Comparison of ENCODE assay signal across 9 cellular contexts in genomic region chr3:48655586-48655985, GRCh38. TPM values are rescaled to one million over a fixed set of nuclear protein-coding genes. Genes with fewer than 3 reads are reported as not detected.
DNase-seq lines count a peak whose midpoint lies in the region; ATAC-seq and TF ChIP-seq lines count a peak whose summit lies in the region.
"Had no signal": no experiment of that assay in that cellular context is flagged by ENCODE, and none has a peak within 500 bp of the region (broad histone marks: within the 10 kb centered on the region; RNA-seq: fewer than 3 reads in every experiment).

No MANE protein-coding gene starts in this region.

- CTCF ChIA-PET in CD4-positive, alpha-beta T cell (lab: Charles Lee), result interaction anchor here (1.8 kb wide), 1 partner anchor 22 kb away, joined by 5 read pairs; no protein-coding TSS in a partner anchor
- CTCF ChIA-PET in activated CD4-positive, alpha-beta T cell treated with anti-CD3 and anti-CD28 coated beads, Interleukin-2, amount 10 ng/mL, durations not matched to agents 7 days and 5 days (lab: Charles Lee), result interaction anchor here (1.0 to 3.7 kb wide), 2 partner anchors 7 to 35 kb away, joined by 4 to 17 read pairs; partner anchors contain the start of gene CELSR3

- intact Hi-C loops in CD4-positive, alpha-beta T cell (cut with DNase I, micrococcal nuclease), result loop anchor here in 1 of 2 experiments (2.0 to 10.0 kb wide), 3 partner anchors 19 to 191 kb away; partner anchors contain the start of gene PFKFB4

- H3K27me3 ChIP-seq in CD4-positive, alpha-beta T cell (ENCODE audit: control insufficient read depth, insufficient read depth, low read length), result peaks cover 7% of the 10 kb centered on the region

- H3K9me3 ChIP-seq in CD4-positive, alpha-beta T cell (ENCODE audit: control insufficient read depth, low read length), result no peaks in the 10 kb centered on the region

- peak; percentile 22 to 58 (median 40) for DNase-seq in CD4-positive, alpha-beta T cell
- DNase-seq in activated CD4-positive, alpha-beta T cell treated with anti-CD3 and anti-CD28 coated beads, Interleukin-2, amount 10 ng/mL, durations not matched to agents 7 days and 5 days, result peak; percentile 64
- no peak for DNase-seq in epithelial cell of proximal tubule (ENCODE audit: low read depth)
- DNase-seq in dermis blood vessel endothelial cell, result no peak
- no peak for DNase-seq in HUDEP-2 (lab: John Stamatoyannopoulos, UW; ENCODE audit: unreplicated experiment in 76 of 76)
- DNase-seq in epidermal melanocyte (ENCODE audit: insufficient read length, low spot score), result no peak

- peak overlapping the region; percentile 62 for H3K4me3 ChIP-seq in epithelial cell of proximal tubule (ENCODE audit: low read depth, low read length)
- H3K4me3 ChIP-seq in skin epidermis, result peak overlapping the region; percentile 37 to 64 (median 54)

- H3K36me3 Mint-ChIP-seq in CD4-positive, alpha-beta T cell (ENCODE audit: low read depth), result no peaks in the 10 kb centered on the region
- H3K36me3 Mint-ChIP-seq in activated CD4-positive, alpha-beta T cell treated with anti-CD3 and anti-CD28 coated beads, Interleukin-2, amount 10 ng/mL, durations not matched to agents 7 days and 5 days (ENCODE audit: low read depth), result no peaks in the 10 kb centered on the region

- peak overlapping the region; percentile 81 for H3K27ac Mint-ChIP-seq in CD4-positive, alpha-beta T cell
- peak overlapping the region; percentile 89 for H3K27ac Mint-ChIP-seq in activated CD4-positive, alpha-beta T cell treated with anti-CD3 and anti-CD28 coated beads, Interleukin-2, amount 10 ng/mL, durations not matched to agents 7 days and 5 days

- POLR2A ChIA-PET in CD4-positive, alpha-beta T cell (lab: Charles Lee), result no interaction called here
- POLR2A ChIA-PET in activated CD4-positive, alpha-beta T cell treated with anti-CD3 and anti-CD28 coated beads, Interleukin-2, amount 10 ng/mL, durations not matched to agents 7 days and 5 days (lab: Charles Lee), result no interaction called here

- TF ChIP-seq CTCF in CD4-positive, alpha-beta T cell (IDR thresholded peaks at IDR 0.05), result no peak
- TF ChIP-seq CTCF in epithelial cell of proximal tubule (conservative IDR thresholded peaks at IDR 0.05; ENCODE audit: low read depth, low read length), result no peak

- ATAC-seq in CD4-positive, alpha-beta T cell (ENCODE audit: poor library complexity), result peak; percentile 47
- no peak for ATAC-seq in GM19467 (IDR thresholded peaks at IDR 0.05; ENCODE audit: unreplicated experiment)

- peak overlapping the region; percentile 81 for H3K4me3 Mint-ChIP-seq in CD4-positive, alpha-beta T cell
- peak overlapping the region; percentile 64 for H3K4me3 Mint-ChIP-seq in activated CD4-positive, alpha-beta T cell treated with anti-CD3 and anti-CD28 coated beads, Interleukin-2, amount 10 ng/mL, durations not matched to agents 7 days and 5 days

- H3K4me1 Mint-ChIP-seq in CD4-positive, alpha-beta T cell (ENCODE audit: low read depth), result peaks cover 16% of the 10 kb centered on the region
- H3K4me1 Mint-ChIP-seq in activated CD4-positive, alpha-beta T cell treated with anti-CD3 and anti-CD28 coated beads, Interleukin-2, amount 10 ng/mL, durations not matched to agents 7 days and 5 days, result peaks cover 24% of the 10 kb centered on the region

- no peak overlapping the region for H3K27ac ChIP-seq in CD4-positive, alpha-beta T cell (ENCODE audit: low read depth, low read length)
- H3K27ac ChIP-seq in skin epidermis, result peak overlapping the region in 16 of 21 experiments; percentile 6 to 79 (median 51)

- no peaks in the 10 kb centered on the region for H3K9me3 Mint-ChIP-seq in CD4-positive, alpha-beta T cell
- no peaks in the 10 kb centered on the region for H3K9me3 Mint-ChIP-seq in activated CD4-positive, alpha-beta T cell treated with anti-CD3 and anti-CD28 coated beads, Interleukin-2, amount 10 ng/mL, durations not matched to agents 7 days and 5 days

- peaks cover 25% of the 10 kb centered on the region for H3K27me3 Mint-ChIP-seq in CD4-positive, alpha-beta T cell
- H3K27me3 Mint-ChIP-seq in activated CD4-positive, alpha-beta T cell treated with anti-CD3 and anti-CD28 coated beads, Interleukin-2, amount 10 ng/mL, durations not matched to agents 7 days and 5 days, result no peaks in the 10 kb centered on the region

RNA-seq across cellular contexts. Expression of gene CELSR3, which starts 7.1 kb away (rescaled TPM):
- total RNA-seq in CD4-positive, alpha-beta T cell, result 1 to 10 TPM; 4.9 to 5.0 TPM
- 1 to 10 TPM; 7.9 to 8.6 TPM for total RNA-seq in activated CD4-positive, alpha-beta T cell treated with anti-CD3 and anti-CD28 coated beads, Interleukin-2, amount 10 ng/mL, durations not matched to agents 7 days and 5 days
- total RNA-seq in epithelial cell of proximal tubule (0.87 and 2.5 TPM in 2 replicates), dermis blood vessel endothelial cell (0.17 and 0.47 TPM in 2 replicates)

RNA-seq across cellular contexts. Expression of gene SLC26A6, which starts 20.3 kb away (rescaled TPM):
- total RNA-seq in CD4-positive, alpha-beta T cell, result 10 to 100 TPM; 13.5 to 14.4 TPM
- 10 to 100 TPM; 41.3 to 45.7 TPM for total RNA-seq in activated CD4-positive, alpha-beta T cell treated with anti-CD3 and anti-CD28 coated beads, Interleukin-2, amount 10 ng/mL, durations not matched to agents 7 days and 5 days
- total RNA-seq in epithelial cell of proximal tubule, result 26.3 and 33.4 TPM in 2 replicates
- 23.9 and 27.7 TPM in 2 replicates for total RNA-seq in dermis blood vessel endothelial cell

RNA-seq across cellular contexts. Expression of gene NCKIPSD, which starts 30.1 kb away (rescaled TPM):
- 10 to 100 TPM in 1 of 2 experiments, 1 to 10 TPM in 1; 9.7 to 10.8 TPM for total RNA-seq in CD4-positive, alpha-beta T cell
- 10 to 100 TPM; 41.5 to 42.6 TPM for total RNA-seq in activated CD4-positive, alpha-beta T cell treated with anti-CD3 and anti-CD28 coated beads, Interleukin-2, amount 10 ng/mL, durations not matched to agents 7 days and 5 days
- 34.4 and 45.5 TPM in 2 replicates for total RNA-seq in epithelial cell of proximal tubule
- total RNA-seq in dermis blood vessel endothelial cell, result 6.3 and 8.9 TPM in 2 replicates

RNA-seq across cellular contexts. Expression of gene TMEM89, which starts 34.0 kb away (rescaled TPM):
- total RNA-seq in CD4-positive, alpha-beta T cell, result not detected
- total RNA-seq in activated CD4-positive, alpha-beta T cell treated with anti-CD3 and anti-CD28 coated beads, Interleukin-2, amount 10 ng/mL, durations not matched to agents 7 days and 5 days, result under 1 TPM; 0.32 to 0.33 TPM
- total RNA-seq in epithelial cell of proximal tubule, result not detected in 2 replicates
- total RNA-seq in dermis blood vessel endothelial cell, result not detected in 2 replicates
- total RNA-seq: SK-MEL-5 had no signal

RNA-seq across cellular contexts. Expression of gene UQCRC1, which starts 46.1 kb away (rescaled TPM):
- 10 to 100 TPM; 74.1 to 75.5 TPM for total RNA-seq in CD4-positive, alpha-beta T cell
- 100 to 1,000 TPM; 150 to 157 TPM for total RNA-seq in activated CD4-positive, alpha-beta T cell treated with anti-CD3 and anti-CD28 coated beads, Interleukin-2, amount 10 ng/mL, durations not matched to agents 7 days and 5 days
- total RNA-seq in epithelial cell of proximal tubule (348 and 432 TPM in 2 replicates), dermis blood vessel endothelial cell (288 and 371 TPM in 2 replicates)

Comparison
In these comparisons a context has a peak if more than half of its experiments do, and no peak if none do; other contexts are left out.
1. DNase-seq: peak in CD4-positive, alpha-beta T cell (10 of 10) and activated CD4-positive, alpha-beta T cell treated with anti-CD3 and anti-CD28 coated beads, Interleukin-2, amount 10 ng/mL, durations not matched to agents 7 days and 5 days (single experiment); none in epithelial cell of proximal tubule (single experiment), dermis blood vessel endothelial cell (single experiment), HUDEP-2 (0 of 76) and epidermal melanocyte (single experiment).